In the genomic region with DNA sequence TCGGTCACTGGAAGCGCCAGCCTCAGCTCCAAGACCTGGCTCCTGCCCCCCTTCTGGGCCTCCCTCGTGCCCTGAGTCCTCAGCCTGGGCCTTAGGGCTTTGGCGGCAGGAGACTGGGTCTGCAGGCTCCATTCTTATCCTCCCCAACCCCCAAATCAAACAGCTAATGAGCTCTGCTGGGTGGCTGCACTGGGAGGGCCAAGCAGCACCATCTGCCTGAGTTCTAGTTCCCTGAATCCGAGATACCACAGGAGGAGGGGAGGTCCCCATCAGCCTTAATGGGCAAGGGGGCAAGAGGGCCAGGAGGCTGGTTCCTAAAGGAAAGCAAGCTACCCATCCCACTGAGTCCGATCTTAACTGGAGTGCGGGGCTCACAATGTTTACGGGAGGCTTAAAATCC, we compare ENCODE assay signal across 21 cellular contexts. TPM values are rescaled to one million over a fixed set of nuclear protein-coding genes. Genes with fewer than 3 reads are reported as not detected.
DNase-seq lines count a peak whose midpoint lies in the region; ATAC-seq and TF ChIP-seq lines count a peak whose summit lies in the region.
"Had no signal": no experiment of that assay in that cellular context is flagged by ENCODE, and none has a peak within 500 bp of the region (broad histone marks: within the 10 kb centered on the region; RNA-seq: fewer than 3 reads in every experiment).

No MANE protein-coding gene starts in this region.

- H3K4me3 ChIP-seq in HEK293 (ENCODE audit: low read depth, low read length), result no peak overlapping the region
- H3K4me3 ChIP-seq: thyroid gland had no signal

- no peak for ATAC-seq in GM21737 (IDR thresholded peaks at IDR 0.05; ENCODE audit: unreplicated experiment)
- ATAC-seq in activated CD8-positive, alpha-beta memory T cell treated with anti-CD3 and anti-CD28 coated beads, Interleukin-2, amount 10 ng/mL, durations not matched to agents 7 days and 5 days, result no peak
- ATAC-seq: T-cell had no signal

- H3K27ac ChIP-seq in HEK293 (ENCODE audit: extremely low read depth, low read depth, low read length), result no peak overlapping the region
- H3K27ac ChIP-seq: 22Rv1, RWPE1, thyroid gland had no signal

- CTCF ChIA-PET in HEK293 (lab: Yijun Ruan, JAX), result no interaction called here
- CTCF ChIA-PET in activated CD8-positive, alpha-beta memory T cell treated with anti-CD3 and anti-CD28 coated beads, Interleukin-2, amount 10 ng/mL, durations not matched to agents 7 days and 5 days (lab: Charles Lee), result interaction anchor here (1.0 kb wide), 1 partner anchor 11 kb away, joined by 4 read pairs; no protein-coding TSS in a partner anchor

- DNase-seq in DMS153 (lab: John Stamatoyannopoulos, UW), result peak; percentile 49
- no peak for DNase-seq in DMS153 treated with DMSO at 0.1 percent for 48 hours (lab: John Stamatoyannopoulos, UW; ENCODE audit: unreplicated experiment)
- DNase-seq in NCI-H510A treated with DMSO at 0.1 percent for 48 hours (lab: John Stamatoyannopoulos, UW), result peak; percentile 39
- DNase-seq in iPS-NIHi7 (ENCODE audit: extremely low spot score), result peak; percentile 39
- no peak for DNase-seq in activated naive CD4-positive, alpha-beta T cell treated with Interleukin-2 at 50 U/mL for 16 hours
- DNase-seq in activated CD8-positive, alpha-beta memory T cell treated with anti-CD3 and anti-CD28 coated beads, Interleukin-2, amount 10 ng/mL, durations not matched to agents 7 days and 5 days, result no peak
- DNase-seq: activated CD4-positive, alpha-beta memory T cell treated with anti-CD3 and anti-CD28 coated beads for 36 hours; activated naive CD4-positive, alpha-beta T cell treated with anti-CD3 and anti-CD28 coated beads, Interleukin-2, amount 50 U/mL, for 16 hours; activated T-cell treated with anti-CD3 and anti-CD28 coated beads, Interleukin-2, amount 50 U/mL, for 1 hour; foreskin fibroblast; midbrain; NCI-H1048; nephron progenitor cell; T-cell; thyroid gland had no signal

- no peaks in the 10 kb centered on the region for H3K9me3 Mint-ChIP-seq in activated CD8-positive, alpha-beta memory T cell treated with anti-CD3 and anti-CD28 coated beads, Interleukin-2, amount 10 ng/mL, durations not matched to agents 7 days and 5 days (ENCODE audit: low read depth)
- H3K9me3 Mint-ChIP-seq: activated CD4-positive, alpha-beta memory T cell treated with anti-CD3 and anti-CD28 coated beads for 36 hours; T-cell had no signal

- no peaks in the 10 kb centered on the region for H3K36me3 Mint-ChIP-seq in activated CD8-positive, alpha-beta memory T cell treated with anti-CD3 and anti-CD28 coated beads, Interleukin-2, amount 10 ng/mL, durations not matched to agents 7 days and 5 days
- H3K36me3 Mint-ChIP-seq: activated CD4-positive, alpha-beta memory T cell treated with anti-CD3 and anti-CD28 coated beads for 36 hours; T-cell had no signal

- H3K4me1 Mint-ChIP-seq in activated CD8-positive, alpha-beta memory T cell treated with anti-CD3 and anti-CD28 coated beads, Interleukin-2, amount 10 ng/mL, durations not matched to agents 7 days and 5 days, result peaks cover 11% of the 10 kb centered on the region
- H3K4me1 Mint-ChIP-seq: B cell had no signal

- peaks cover 2% of the 10 kb centered on the region for H3K27me3 Mint-ChIP-seq in activated CD8-positive, alpha-beta memory T cell treated with anti-CD3 and anti-CD28 coated beads, Interleukin-2, amount 10 ng/mL, durations not matched to agents 7 days and 5 days
- H3K27me3 Mint-ChIP-seq: activated CD4-positive, alpha-beta memory T cell treated with anti-CD3 and anti-CD28 coated beads for 36 hours; T-cell had no signal

- H3K9me3 ChIP-seq in HEK293 (ENCODE audit: control insufficient read depth, insufficient read depth, low read depth, low read length), result no peaks in the 10 kb centered on the region
- H3K9me3 ChIP-seq: thyroid gland had no signal

- TF ChIP-seq CTCF in HEK293 (tag by site-specific recombination; IDR thresholded peaks at IDR 0.05), result no peak

- POLR2A ChIA-PET in HEK293 (lab: Yijun Ruan, JAX), result interaction anchor here (0.6 kb wide), 1 partner anchor 213 kb away, joined by 3 read pairs; no protein-coding TSS in a partner anchor

- no peaks in the 10 kb centered on the region for H3K4me1 ChIP-seq in HEK293 (ENCODE audit: control insufficient read depth, insufficient read depth, low read length)

- H3K27ac Mint-ChIP-seq in activated CD8-positive, alpha-beta memory T cell treated with anti-CD3 and anti-CD28 coated beads, Interleukin-2, amount 10 ng/mL, durations not matched to agents 7 days and 5 days, result no peak overlapping the region
- H3K27ac Mint-ChIP-seq: activated CD4-positive, alpha-beta memory T cell treated with anti-CD3 and anti-CD28 coated beads for 36 hours; B cell; T-cell had no signal

- H3K4me3 Mint-ChIP-seq in activated CD8-positive, alpha-beta memory T cell treated with anti-CD3 and anti-CD28 coated beads, Interleukin-2, amount 10 ng/mL, durations not matched to agents 7 days and 5 days, result no peak overlapping the region
- H3K4me3 Mint-ChIP-seq: activated CD4-positive, alpha-beta memory T cell treated with anti-CD3 and anti-CD28 coated beads for 36 hours; B cell; nephron progenitor cell; T-cell had no signal

- H3K36me3 ChIP-seq in HEK293 (ENCODE audit: control insufficient read depth in 2 of 2, insufficient read depth in 1 of 2, low read length in 2 of 2), result no peaks in the 10 kb centered on the region
- H3K36me3 ChIP-seq: thyroid gland had no signal

TF ChIP-seq in HEK293, 187 proteins besides CTCF, POLR2A, EP300 and RAD21:
- no peak for TF ChIP-seq ZNF670 (tag by site-specific recombination; IDR thresholded peaks at IDR 0.05; ENCODE audit: low read depth)
- TF ChIP-seq ZNF311 (tag by site-specific recombination; IDR thresholded peaks at IDR 0.05; ENCODE audit: borderline replicate concordance), result no peak
- no peak for TF ChIP-seq ZNF335 (tag by site-specific recombination; conservative IDR thresholded peaks at IDR 0.05)
- 0 out of 2 replicates have a peak, but pooled peaks have one; percentile 11 for TF ChIP-seq GLIS1 (tag by site-specific recombination; IDR thresholded peaks at IDR 0.05)
TF ChIP-seq in HEK293: peak in this region for 1.

RNA-seq across cellular contexts. Expression of gene FAM178B, which starts 52.9 kb away (rescaled TPM):
- total RNA-seq in activated CD8-positive, alpha-beta memory T cell treated with anti-CD3 and anti-CD28 coated beads, Interleukin-2, amount 10 ng/mL, durations not matched to agents 7 days and 5 days, result not detected
- total RNA-seq: B cell, HT1080, thyroid gland had no signal

Comparison
In these comparisons a context has a peak if more than half of its experiments do, and no peak if none do; other contexts are left out.
1. DNase-seq: peak in DMS153 (single experiment), NCI-H510A treated with DMSO at 0.1 percent for 48 hours (single experiment) and iPS-NIHi7 (single experiment); none in DMS153 treated with DMSO at 0.1 percent for 48 hours (single experiment), activated naive CD4-positive, alpha-beta T cell treated with Interleukin-2 at 50 U/mL for 16 hours (single experiment) and activated CD8-positive, alpha-beta memory T cell treated with anti-CD3 and anti-CD28 coated beads, Interleukin-2, amount 10 ng/mL, durations not matched to agents 7 days and 5 days (single experiment).